Comparison of ENCODE assay signal across 13 cellular contexts in the genomic region with DNA sequence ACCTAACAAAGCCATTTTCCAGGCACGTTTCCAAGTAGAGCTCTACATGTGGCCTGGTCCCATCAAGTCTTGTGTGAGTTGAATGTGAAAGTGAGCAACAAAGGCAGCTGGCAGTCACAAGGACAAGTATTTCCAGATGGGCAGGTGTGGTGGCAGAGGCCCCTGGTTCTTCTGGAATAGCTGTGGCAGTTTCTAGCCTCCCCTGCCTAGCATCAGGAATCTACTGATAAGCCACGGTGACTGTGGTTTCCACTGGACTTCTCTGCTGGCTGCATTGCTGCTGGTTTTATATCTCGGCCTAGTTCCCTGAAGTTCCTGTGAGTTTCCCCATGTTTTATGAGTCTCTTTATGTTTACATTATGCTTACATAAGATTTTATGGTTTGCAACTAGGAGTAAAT.
DNase-seq lines count a peak whose midpoint lies in the region; ATAC-seq, FAIRE-seq and TF ChIP-seq lines count a peak whose summit lies in the region.
"Had no signal": no experiment of that assay in that cellular context is flagged by ENCODE, and none has a peak within 500 bp of the region (broad histone marks: within the 10 kb centered on the region; RNA-seq: fewer than 3 reads in every experiment).

No MANE protein-coding gene starts in this region.

- no peak for TF ChIP-seq CTCF in C4-2B (conservative IDR thresholded peaks at IDR 0.05)
- TF ChIP-seq CTCF in epithelial cell of esophagus (IDR thresholded peaks at IDR 0.05; ENCODE audit: insufficient read depth, low read depth, low read length, missing control alignments): no peak

- ATAC-seq in GM18909 (IDR thresholded peaks at IDR 0.05; ENCODE audit: poor library complexity, unreplicated experiment): no peak
- ATAC-seq in HG03196 (IDR thresholded peaks at IDR 0.05; ENCODE audit: unreplicated experiment): no peak
- ATAC-seq: activated CD4-positive, CD25-positive, alpha-beta regulatory T cell treated with anti-CD3 and anti-CD28 coated beads, Interleukin-2, amount 50 U/mL, for 24 hours; body of pancreas had no signal

- no peak for TF ChIP-seq POLR2A in H54 (IDR thresholded peaks at IDR 0.05; ENCODE audit: low read depth, low read length)

- peak; percentile 7 for DNase-seq in LHCN-M2 (ENCODE audit: low read depth)
- peak; percentile 18 for DNase-seq in OCI-M2 (lab: John Stamatoyannopoulos, UW; ENCODE audit: unreplicated experiment)
- peak; percentile 13 for DNase-seq in epithelial cell of esophagus (ENCODE audit: low read depth)
- DNase-seq in H54 (ENCODE audit: insufficient read length, low spot score): no peak
- DNase-seq in HuH-7 (ENCODE audit: low spot score): no peak
- DNase-seq: body of pancreas, endodermal cell, NCI-H2227 treated with DMSO at 0.1 percent for 48 hours, SK-N-SH had no signal

- H3K4me3 ChIP-seq in epithelial cell of esophagus (ENCODE audit: low read length): no peak overlapping the region
- H3K4me3 ChIP-seq: body of pancreas had no signal

- H3K27ac ChIP-seq in C4-2B: peak overlapping the region; percentile 87
- H3K27ac ChIP-seq: body of pancreas had no signal

- no peak for FAIRE-seq in H54 (lab: Jason Lieb, UNC)

Comparison
In these comparisons a context has a peak if more than half of its experiments do, and no peak if none do; other contexts are left out.
1. DNase-seq: peak in LHCN-M2 (single experiment), OCI-M2 (single experiment) and epithelial cell of esophagus (single experiment); none in H54 (single experiment) and HuH-7 (single experiment).